In genomic region chr10:89491932-89492331, GRCh38 we compare ENCODE assay signal across 1 cellular context.
TF ChIP-seq lines count a peak whose summit lies in the region.

No MANE protein-coding gene starts in this region.

TF ChIP-seq in HepG2, 621 proteins besides CTCF, POLR2A, EP300 and RAD21 (continued from another document):
- no peak for TF ChIP-seq ZBTB4 (CRISPR knock-in tag; IDR thresholded peaks at IDR 0.05; ENCODE audit: borderline replicate concordance)
- TF ChIP-seq, protein P1, sequence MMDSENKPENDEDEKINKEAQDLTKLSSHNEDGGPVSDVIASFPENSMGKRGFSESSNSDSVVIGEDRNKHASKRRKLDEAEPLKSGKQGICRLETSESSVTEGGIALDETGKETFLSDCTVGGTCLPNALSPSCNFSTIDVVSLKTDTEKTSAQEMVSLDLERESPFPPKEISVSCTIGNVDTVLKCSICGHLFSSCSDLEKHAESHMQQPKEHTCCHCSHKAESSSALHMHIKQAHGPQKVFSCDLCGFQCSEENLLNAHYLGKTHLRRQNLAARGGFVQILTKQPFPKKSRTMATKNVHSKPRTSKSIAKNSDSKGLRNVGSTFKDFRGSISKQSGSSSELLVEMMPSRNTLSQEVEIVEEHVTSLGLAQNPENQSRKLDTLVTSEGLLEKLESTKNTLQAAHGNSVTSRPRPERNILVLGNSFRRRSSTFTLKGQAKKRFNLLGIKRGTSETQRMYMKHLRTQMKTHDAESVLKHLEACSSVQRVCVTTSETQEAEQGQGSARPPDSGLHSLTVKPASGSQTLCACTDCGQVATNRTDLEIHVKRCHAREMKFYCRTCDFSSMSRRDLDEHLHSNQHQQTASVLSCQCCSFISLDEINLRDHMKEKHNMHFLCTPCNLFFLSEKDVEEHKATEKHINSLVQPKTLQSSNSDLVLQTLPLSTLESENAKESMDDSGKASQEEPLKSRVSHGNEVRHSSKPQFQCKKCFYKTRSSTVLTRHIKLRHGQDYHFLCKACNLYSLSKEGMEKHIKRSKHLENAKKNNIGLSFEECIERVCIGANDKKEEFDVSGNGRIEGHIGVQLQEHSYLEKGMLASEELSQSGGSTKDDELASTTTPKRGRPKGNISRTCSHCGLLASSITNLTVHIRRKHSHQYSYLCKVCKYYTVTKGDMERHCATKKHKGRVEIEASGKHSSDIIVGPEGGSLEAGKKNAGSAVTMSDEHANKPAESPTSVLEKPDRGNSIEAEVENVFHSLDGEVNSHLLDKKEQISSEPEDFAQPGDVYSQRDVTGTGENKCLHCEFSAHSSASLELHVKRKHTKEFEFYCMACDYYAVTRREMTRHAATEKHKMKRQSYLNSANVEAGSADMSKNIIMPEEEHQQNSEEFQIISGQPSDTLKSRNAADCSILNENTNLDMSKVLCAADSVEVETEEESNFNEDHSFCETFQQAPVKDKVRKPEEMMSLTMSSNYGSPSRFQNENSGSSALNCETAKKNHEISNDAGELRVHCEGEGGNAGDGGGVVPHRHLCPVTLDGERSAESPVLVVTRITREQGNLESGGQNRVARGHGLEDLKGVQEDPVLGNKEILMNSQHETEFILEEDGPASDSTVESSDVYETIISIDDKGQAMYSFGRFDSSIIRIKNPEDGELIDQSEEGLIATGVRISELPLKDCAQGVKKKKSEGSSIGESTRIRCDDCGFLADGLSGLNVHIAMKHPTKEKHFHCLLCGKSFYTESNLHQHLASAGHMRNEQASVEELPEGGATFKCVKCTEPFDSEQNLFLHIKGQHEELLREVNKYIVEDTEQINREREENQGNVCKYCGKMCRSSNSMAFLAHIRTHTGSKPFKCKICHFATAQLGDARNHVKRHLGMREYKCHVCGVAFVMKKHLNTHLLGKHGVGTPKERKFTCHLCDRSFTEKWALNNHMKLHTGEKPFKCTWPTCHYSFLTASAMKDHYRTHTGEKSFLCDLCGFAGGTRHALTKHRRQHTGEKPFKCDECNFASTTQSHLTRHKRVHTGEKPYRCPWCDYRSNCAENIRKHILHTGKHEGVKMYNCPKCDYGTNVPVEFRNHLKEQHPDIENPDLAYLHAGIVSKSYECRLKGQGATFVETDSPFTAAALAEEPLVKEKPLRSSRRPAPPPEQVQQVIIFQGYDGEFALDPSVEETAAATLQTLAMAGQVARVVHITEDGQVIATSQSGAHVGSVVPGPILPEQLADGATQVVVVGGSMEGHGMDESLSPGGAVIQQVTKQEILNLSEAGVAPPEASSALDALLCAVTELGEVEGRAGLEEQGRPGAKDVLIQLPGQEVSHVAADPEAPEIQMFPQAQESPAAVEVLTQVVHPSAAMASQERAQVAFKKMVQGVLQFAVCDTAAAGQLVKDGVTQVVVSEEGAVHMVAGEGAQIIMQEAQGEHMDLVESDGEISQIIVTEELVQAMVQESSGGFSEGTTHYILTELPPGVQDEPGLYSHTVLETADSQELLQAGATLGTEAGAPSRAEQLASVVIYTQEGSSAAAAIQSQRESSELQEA (CRISPR knock-in tag; IDR thresholded peaks at IDR 0.05; ENCODE audit: not compliant biosample characterization) = no peak
- TF ChIP-seq NBN (conservative IDR thresholded peaks at IDR 0.05) = no peak
- no peak for TF ChIP-seq ZNF879 (CRISPR knock-in tag; IDR thresholded peaks at IDR 0.05)
- no peak for TF ChIP-seq THAP11 (CRISPR knock-in tag; IDR thresholded peaks at IDR 0.05)
- no peak for TF ChIP-seq ZNF543 (CRISPR knock-in tag; IDR thresholded peaks at IDR 0.05)
- TF ChIP-seq HINFP (CRISPR knock-in tag; IDR thresholded peaks at IDR 0.05; ENCODE audit: low read depth) = no peak
- no peak for TF ChIP-seq SIX4 (CRISPR knock-in tag; IDR thresholded peaks at IDR 0.05)
- no peak for TF ChIP-seq ZKSCAN8 (CRISPR knock-in tag; IDR thresholded peaks at IDR 0.05; ENCODE audit: borderline replicate concordance)
- TF ChIP-seq CREB1 (IDR thresholded peaks at IDR 0.05) = peak; percentile 22; the same call in 1 of the 2 replicates
- TF ChIP-seq CREB1 (CRISPR knock-in tag; IDR thresholded peaks at IDR 0.05) = no peak
- peak; percentile 54; the same call in 1 of the 2 replicates for TF ChIP-seq ATF7 (IDR thresholded peaks at IDR 0.05)
- no peak for TF ChIP-seq ATF7 (CRISPR knock-in tag; IDR thresholded peaks at IDR 0.05)
- no peak for TF ChIP-seq SMYD3 (CRISPR knock-in tag; IDR thresholded peaks at IDR 0.05)
